8 cellular contexts compared by ENCODE assay signal in the genomic region with DNA sequence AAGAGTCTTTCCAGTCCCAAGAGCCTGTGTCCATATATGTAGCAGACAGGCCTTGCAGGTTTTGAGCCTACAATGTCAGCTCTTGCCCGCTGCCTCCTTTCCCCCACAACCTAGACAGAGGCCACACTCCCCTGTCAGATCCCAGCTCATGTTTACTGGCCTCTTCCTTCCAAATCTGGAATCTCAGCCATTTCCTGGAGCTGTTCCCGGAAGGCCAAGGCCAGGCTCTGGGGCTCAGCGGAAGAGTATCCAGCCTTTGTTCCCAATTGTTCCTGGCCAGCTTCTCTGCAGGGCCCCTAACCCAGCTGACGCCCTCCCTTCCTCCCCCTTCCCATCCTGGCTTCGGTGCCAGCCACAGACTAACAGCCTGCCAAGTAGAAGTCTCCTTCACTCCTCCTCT. TPM values are rescaled to one million over a fixed set of nuclear protein-coding genes. Genes with fewer than 3 reads are reported as not detected.
DNase-seq lines count a peak whose midpoint lies in the region; ATAC-seq and TF ChIP-seq lines count a peak whose summit lies in the region.

No MANE protein-coding gene starts in this region.

- no peaks in the 10 kb centered on the region for H3K27me3 Mint-ChIP-seq in chondrocyte (ENCODE audit: low read depth)

- TF ChIP-seq CTCF in chondrocyte (IDR thresholded peaks at IDR 0.05): no peak

- H3K9me3 Mint-ChIP-seq in chondrocyte (ENCODE audit: low read depth): no peaks in the 10 kb centered on the region

- peaks cover 35% of the 10 kb centered on the region for H3K4me1 Mint-ChIP-seq in chondrocyte (ENCODE audit: low read depth)

- DNase-seq in HCEC 1CT (peak; percentile 86), chondrocyte (ENCODE audit: low spot score) (no peak), islet precursor cell (peak; percentile 68), OCI-M1 (lab: John Stamatoyannopoulos, UW) (no peak), NOMO-1 (lab: John Stamatoyannopoulos, UW; ENCODE audit: unreplicated experiment in 2 of 2) (no peak)

- peak overlapping the region; percentile 91 for H3K27ac Mint-ChIP-seq in chondrocyte (ENCODE audit: unreplicated experiment)

- H3K36me3 Mint-ChIP-seq in chondrocyte (ENCODE audit: low read depth): no peaks in the 10 kb centered on the region

- ATAC-seq in HG02852 (IDR thresholded peaks at IDR 0.05; ENCODE audit: unreplicated experiment): no peak
- ATAC-seq in GM21723 (IDR thresholded peaks at IDR 0.05; ENCODE audit: unreplicated experiment): no peak

- H3K4me3 ChIP-seq in skin epidermis: no peak overlapping the region

- peak overlapping the region in 20 of 21 experiments; percentile 38 to 85 (median 68) for H3K27ac ChIP-seq in skin epidermis

- no peak overlapping the region for H3K4me3 Mint-ChIP-seq in chondrocyte (ENCODE audit: unreplicated experiment)

RNA-seq across cellular contexts. Expression of a gene that starts 1.0 kb away (rescaled TPM):
- not detected in 3 replicates for total RNA-seq in chondrocyte

RNA-seq across cellular contexts. Expression of a gene that starts 20.3 kb away (rescaled TPM):
- total RNA-seq in chondrocyte: not detected in 3 replicates

RNA-seq across cellular contexts. Expression of a gene that starts 33.5 kb away (rescaled TPM):
- total RNA-seq in chondrocyte: 4.9 to 12.0 TPM (median 10.9 TPM) in 3 replicates

RNA-seq across cellular contexts. Expression of a gene that starts 37.1 kb away (rescaled TPM):
- total RNA-seq in chondrocyte: not detected in 3 replicates

RNA-seq across cellular contexts. Expression of a gene that starts 55.3 kb away (rescaled TPM):
- total RNA-seq in chondrocyte: 0.90 to 3.6 TPM (median 1.2 TPM) in 3 replicates

Comparison
In these comparisons a context has a peak if more than half of its experiments do, and no peak if none do; other contexts are left out.
1. DNase-seq: peak in HCEC 1CT (single experiment) and islet precursor cell (single experiment); none in chondrocyte (single experiment), OCI-M1 (single experiment) and NOMO-1 (0 of 2).